ENCODE assay signal across 1 cellular context in the genomic region with DNA sequence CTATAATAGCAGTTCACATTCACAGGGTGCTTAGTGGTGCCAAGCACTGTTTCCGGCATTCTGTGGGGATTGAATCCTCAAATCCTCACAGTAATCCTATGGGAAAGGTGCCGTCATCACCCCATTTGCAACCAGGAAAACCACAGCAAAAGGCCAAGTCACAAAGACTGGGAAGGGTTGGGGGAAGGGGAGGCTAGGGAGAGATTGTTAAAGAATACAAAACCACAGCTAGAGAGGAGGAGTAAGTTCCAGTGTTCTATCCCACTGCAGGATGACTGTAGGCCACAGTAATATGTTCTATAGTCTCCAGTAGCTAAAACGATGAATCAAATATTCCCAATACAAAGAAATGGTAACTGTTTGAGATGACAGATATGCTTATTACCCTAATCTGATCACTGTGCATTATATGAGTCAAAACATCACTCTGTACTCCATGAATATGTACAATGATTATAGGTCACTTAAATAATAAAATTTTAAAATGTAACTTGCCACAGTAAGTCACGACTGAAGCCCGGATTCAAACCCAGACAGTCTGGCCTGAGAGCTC.
A peak's percentile ranks its signal among the peaks of the same experiment; 100 is the strongest.
TF ChIP-seq lines count a peak whose summit lies in the region.

No MANE protein-coding gene starts in this region.

TF ChIP-seq in K562, 482 proteins besides CTCF, POLR2A, EP300 and RAD21 (continued from another document):
- TF ChIP-seq, protein P1, sequence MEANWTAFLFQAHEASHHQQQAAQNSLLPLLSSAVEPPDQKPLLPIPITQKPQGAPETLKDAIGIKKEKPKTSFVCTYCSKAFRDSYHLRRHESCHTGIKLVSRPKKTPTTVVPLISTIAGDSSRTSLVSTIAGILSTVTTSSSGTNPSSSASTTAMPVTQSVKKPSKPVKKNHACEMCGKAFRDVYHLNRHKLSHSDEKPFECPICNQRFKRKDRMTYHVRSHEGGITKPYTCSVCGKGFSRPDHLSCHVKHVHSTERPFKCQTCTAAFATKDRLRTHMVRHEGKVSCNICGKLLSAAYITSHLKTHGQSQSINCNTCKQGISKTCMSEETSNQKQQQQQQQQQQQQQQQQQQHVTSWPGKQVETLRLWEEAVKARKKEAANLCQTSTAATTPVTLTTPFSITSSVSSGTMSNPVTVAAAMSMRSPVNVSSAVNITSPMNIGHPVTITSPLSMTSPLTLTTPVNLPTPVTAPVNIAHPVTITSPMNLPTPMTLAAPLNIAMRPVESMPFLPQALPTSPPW (CRISPR knock-in tag; IDR thresholded peaks at IDR 0.05) = no peak
- TF ChIP-seq HCFC1 (IDR thresholded peaks at IDR 0.05; ENCODE audit: low read depth, low read length) = no peak
- no peak for TF ChIP-seq RCOR1 (IDR thresholded peaks at IDR 0.05; ENCODE audit: borderline replicate concordance in 1 of 2, low read depth in 2 of 2, low read length in 2 of 2)
- 0 out of 2 replicates have a peak, but pooled peaks have one; percentile 51 for TF ChIP-seq ADNP (tag; IDR thresholded peaks at IDR 0.05)
- TF ChIP-seq, protein P2, sequence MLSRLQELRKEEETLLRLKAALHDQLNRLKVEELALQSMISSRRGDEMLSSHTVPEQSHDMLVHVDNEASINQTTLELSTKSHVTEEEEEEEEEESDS (CRISPR knock-in tag; IDR thresholded peaks at IDR 0.05) = no peak
